In the genomic region with DNA sequence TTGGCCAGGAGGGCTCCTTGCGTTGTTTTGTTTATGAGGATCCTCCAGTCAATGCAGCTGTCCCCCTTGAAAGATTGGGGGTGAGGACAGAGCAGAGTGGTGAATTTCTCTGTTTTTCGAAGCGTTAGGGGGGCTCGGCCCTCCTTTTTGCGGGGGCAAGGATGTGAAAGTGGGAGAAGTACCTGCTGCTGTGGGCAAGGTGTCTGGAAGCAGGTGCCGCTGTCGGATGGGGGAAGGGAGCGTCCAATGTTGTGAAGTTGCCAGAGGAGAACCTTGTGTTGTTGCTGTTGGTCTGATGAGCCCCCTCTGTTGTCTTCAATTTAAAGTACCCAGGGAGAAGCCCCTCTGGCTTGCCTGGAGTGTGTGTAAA, we compare ENCODE assay signal across 9 cellular contexts. TPM values are rescaled to one million over a fixed set of nuclear protein-coding genes. Genes with fewer than 3 reads are reported as not detected.
DNase-seq lines count a peak whose midpoint lies in the region; ATAC-seq and TF ChIP-seq lines count a peak whose summit lies in the region.
"Had no signal": no experiment of that assay in that cellular context is flagged by ENCODE, and none has a peak within 500 bp of the region (broad histone marks: within the 10 kb centered on the region; RNA-seq: fewer than 3 reads in every experiment).

No MANE protein-coding gene starts in this region.

- no peak overlapping the region for H3K27ac Mint-ChIP-seq in Caco-2 (ENCODE audit: unreplicated experiment)

- CTCF ChIA-PET in Caco-2 (lab: Charles Lee) = no interaction called here

- H3K27me3 ChIP-seq in left lung (peaks cover 0 to 40% of the 10 kb centered on the region in 2 donors), tibial nerve (peaks cover 0 to 17% of the 10 kb centered on the region in 2 donors), Caco-2 (replicated peaks; ENCODE audit: control insufficient read depth, insufficient read depth, low read length) (no peaks in the 10 kb centered on the region)

- no peak overlapping the region for H3K4me3 Mint-ChIP-seq in Caco-2 (ENCODE audit: unreplicated experiment)

- TF ChIP-seq EP300 in tibial nerve (IDR thresholded peaks at IDR 0.05) = no peak

- no peaks in the 10 kb centered on the region for H3K9me3 Mint-ChIP-seq in Caco-2 (ENCODE audit: unreplicated experiment)

- H3K27ac ChIP-seq in left lung = no peak overlapping the region
- no peak overlapping the region for H3K27ac ChIP-seq in tibial nerve
- H3K27ac ChIP-seq: 22Rv1 had no signal

- H3K4me3 ChIP-seq in left lung (peak overlapping the region; percentile 44 to 45), tibial nerve (peak overlapping the region; percentile 37 to 62 (median 48)), Caco-2 (ENCODE audit: low read depth, low read length) (no peak overlapping the region)

- peak; percentile 67 for ATAC-seq in left lung
- no peak for ATAC-seq in GM19463 (IDR thresholded peaks at IDR 0.05; ENCODE audit: unreplicated experiment)

- DNase-seq in DMS 273 (lab: John Stamatoyannopoulos, UW; ENCODE audit: unreplicated experiment) (peak; percentile 28), DMS 273 treated with DMSO at 0.1 percent for 48 hours (lab: John Stamatoyannopoulos, UW) (no peak), T47D (ENCODE audit: low read depth in 1 of 2, low spot score in 1 of 2) (peak; percentile 26 to 37), left lung (peak in 1 of 2 donors; percentile 55), tibial nerve (ENCODE audit: low spot score in 2 of 2) (no peak), Caco-2 (no peak), NCI-H128 (lab: John Stamatoyannopoulos, UW; ENCODE audit: unreplicated experiment) (no peak)

- TF ChIP-seq POLR2A in tibial nerve (IDR thresholded peaks at IDR 0.05) = no peak

- intact Hi-C loops in left lung (cut with DNase I) (no loop called here), Caco-2 (cut with micrococcal nuclease; ENCODE audit: unreplicated experiment) (no loop called here)

- 2% methylated on average over 8 of the region's 8 CpGs for WGBS in tibial nerve, 2 donors

- no TSS peak for BruUV-seq in Caco-2 (replicated peaks; lab: Mats Ljungman, UMichigan)

- H3K36me3 Mint-ChIP-seq in Caco-2 (ENCODE audit: insufficient read depth, unreplicated experiment) = no peaks in the 10 kb centered on the region

- POLR2A ChIA-PET in Caco-2 (lab: Charles Lee) = no interaction called here

- H3K4me1 ChIP-seq in left lung (peaks cover 0 to 5% of the 10 kb centered on the region in 2 donors), tibial nerve (peaks cover 0 to 4% (median 0%) of the 10 kb centered on the region in 4 donors), Caco-2 (no peaks in the 10 kb centered on the region)

- H3K27me3 Mint-ChIP-seq in Caco-2 (ENCODE audit: insufficient read depth, unreplicated experiment) = peaks cover 4% of the 10 kb centered on the region

- no peaks in the 10 kb centered on the region for H3K36me3 ChIP-seq in left lung
- H3K36me3 ChIP-seq in tibial nerve = no peaks in the 10 kb centered on the region
- no peaks in the 10 kb centered on the region for H3K36me3 ChIP-seq in Caco-2 (ENCODE audit: control insufficient read depth, insufficient read depth, low read length)

- no peaks in the 10 kb centered on the region for H3K9me3 ChIP-seq in left lung
- H3K9me3 ChIP-seq in tibial nerve = no peaks in the 10 kb centered on the region
- H3K9me3 ChIP-seq in Caco-2 = no peaks in the 10 kb centered on the region

- in situ Hi-C loops in T47D (cut with HindIII; ENCODE audit: low pct_unique_long_range_greater_than_20kb, low sequenced_read_pairs) = no loop called here

- no peaks in the 10 kb centered on the region for H3K4me1 Mint-ChIP-seq in Caco-2 (ENCODE audit: low read depth, unreplicated experiment)

- TF ChIP-seq CTCF in left lung (IDR thresholded peaks at IDR 0.05) (no peak), tibial nerve (IDR thresholded peaks at IDR 0.05) (no peak), Caco-2 (IDR thresholded peaks at IDR 0.05; ENCODE audit: insufficient read depth in 1 of 2, low read depth in 1 of 2, low read length in 1 of 2, severe bottlenecking in 1 of 2, unreplicated experiment in 1 of 2) (no peak)

RNA-seq across cellular contexts. Expression of gene GLRB, which starts 0.6 kb away (rescaled TPM):
- total RNA-seq in left lung = 1 to 10 TPM; 4.0 to 7.2 TPM
- total RNA-seq in tibial nerve = 1 to 10 TPM in 3 of 4 donors, under 1 TPM in 1; 0.78 to 2.2 (median 1.5) TPM
- not detected in 2 replicates for total RNA-seq in Caco-2 (2022)

Comparison
In these comparisons a context has a peak if more than half of its experiments do, and no peak if none do; other contexts are left out.
1. DNase-seq: peak in DMS 273 (single experiment) and T47D (2 of 2); none in DMS 273 treated with DMSO at 0.1 percent for 48 hours (single experiment), tibial nerve (0 of 2), Caco-2 (0 of 2) and NCI-H128 (single experiment).